9 cellular contexts compared by ENCODE assay signal in the genomic region with DNA sequence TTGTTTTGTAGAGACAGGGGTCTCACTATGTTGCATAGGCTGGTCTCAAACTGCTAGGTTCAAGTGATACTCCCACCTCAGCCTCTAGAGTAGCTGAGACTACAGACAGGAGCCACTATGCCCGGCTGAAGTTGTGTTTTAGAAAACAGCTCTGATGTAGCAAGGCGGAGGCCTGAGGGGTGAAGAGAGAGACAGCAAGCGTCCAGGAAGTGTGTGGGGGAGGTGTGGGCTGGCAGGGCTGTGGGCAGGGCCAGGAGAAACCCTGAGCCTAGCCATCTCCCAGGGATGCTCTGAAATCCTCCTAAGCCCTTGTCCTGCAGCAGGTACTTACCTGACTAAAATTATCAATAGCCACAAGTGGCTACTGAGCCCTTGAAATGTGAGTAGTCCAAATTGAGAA. TPM values are rescaled to one million over a fixed set of nuclear protein-coding genes. Genes with fewer than 3 reads are reported as not detected.
DNase-seq lines count a peak whose midpoint lies in the region; ATAC-seq, FAIRE-seq and TF ChIP-seq lines count a peak whose summit lies in the region.
"Had no signal": no experiment of that assay in that cellular context is flagged by ENCODE, and none has a peak within 500 bp of the region (broad histone marks: within the 10 kb centered on the region; RNA-seq: fewer than 3 reads in every experiment).

No MANE protein-coding gene starts in this region.

- H3K4me2 ChIP-seq in K562 (ENCODE audit: insufficient read depth, low read length) = no peak overlapping the region

- TF ChIP-seq POLR2A in K562 (conservative IDR thresholded peaks at IDR 0.05) (no peak), thyroid gland (IDR thresholded peaks at IDR 0.05) (no peak)

- H3K27ac ChIP-seq in Panc1 (ENCODE audit: low read length) = peak overlapping the region; percentile 78
- H3K27ac ChIP-seq in K562 (ENCODE audit: extremely low read depth, low read depth, low read length) = no peak overlapping the region
- H3K27ac ChIP-seq in thyroid gland = no peak overlapping the region

- H3K27me3 ChIP-seq in Panc1 (ENCODE audit: control insufficient read depth, insufficient read depth, low read length) = no peaks in the 10 kb centered on the region
- no peaks in the 10 kb centered on the region for H3K27me3 ChIP-seq in K562 (ENCODE audit: control insufficient read depth in 2 of 2, insufficient read depth in 2 of 2, low read length in 2 of 2)
- no peaks in the 10 kb centered on the region for H3K27me3 ChIP-seq in thyroid gland

- no peak overlapping the region for H3K4me3 ChIP-seq in Panc1 (ENCODE audit: low read depth in 2 of 2, low read length in 2 of 2)
- no peak overlapping the region for H3K4me3 ChIP-seq in K562
- no peak overlapping the region for H3K4me3 ChIP-seq in thyroid gland (replicated peaks in 1 of 3)

- H3K4me1 ChIP-seq in Panc1 (ENCODE audit: control insufficient read depth, insufficient read depth, low read length) (peaks cover 47% of the 10 kb centered on the region), K562 (replicated peaks in 1 of 2; ENCODE audit: control insufficient read depth in 2 of 2, insufficient read depth in 2 of 2, low read length in 2 of 2) (peaks cover 20 to 22% of the 10 kb centered on the region in 2 experiments), thyroid gland (peaks cover 0 to under 1% of the 10 kb centered on the region in 2 donors)

- H3K9ac ChIP-seq in K562 (ENCODE audit: insufficient read depth in 1 of 2, low read depth in 2 of 2, low read length in 2 of 2) = peak overlapping the region in 1 of 2 experiments; percentile 61; a peak in 1 of 4 replicates

- no peaks in the 10 kb centered on the region for H3K36me3 ChIP-seq in Panc1 (ENCODE audit: control insufficient read depth, insufficient read depth, low read length)
- H3K36me3 ChIP-seq in K562 (ENCODE audit: control insufficient read depth, insufficient read depth, low read length) = no peaks in the 10 kb centered on the region
- H3K36me3 ChIP-seq in thyroid gland = no peaks in the 10 kb centered on the region

- DNase-seq in activated gamma-delta T cell treated with Interleukin-2 at 50 U/mL for 16 hours (peak; percentile 56), activated gamma-delta T cell (lab: John Stamatoyannopoulos, UW) (no peak), Panc1 (ENCODE audit: low read depth, low spot score) (no peak), K562 (ENCODE audit: extremely low read depth in 1 of 4, low spot score in 3 of 4) (no peak), hepatic stellate cell (ENCODE audit: low spot score) (no peak), thyroid gland (no peak)
- peak; percentile 33 for DNase-seq in stimulated activated CD8-positive, alpha-beta memory T cell treated with anti-CD3 and anti-CD28 coated beads, Interleukin-4, amount 100 ng/mL, for 48 hours
- DNase-seq in NK-92 treated with Interleukin-12 subunit alpha and Interleukin-12 subunit beta, amount 100 ng/mL, for 24 hours (lab: John Stamatoyannopoulos, UW) = no peak

- H4K20me1 ChIP-seq in K562 (replicated peaks; ENCODE audit: control insufficient read depth, insufficient read depth, low read length) = no peaks in the 10 kb centered on the region

- H3K79me2 ChIP-seq in K562 (ENCODE audit: control insufficient read depth, insufficient read depth, low read length) = no peaks in the 10 kb centered on the region

- no peak for FAIRE-seq in K562 (lab: Jason Lieb, UNC)
- FAIRE-seq: endothelial cell of umbilical vein had no signal

- no peak for TF ChIP-seq RAD21 in K562 (CRISPR knock-in tag; conservative IDR thresholded peaks at IDR 0.05 in 1 of 2, IDR thresholded peaks at IDR 0.05 in 1 of 2)

- in situ Hi-C loops in Panc1 (cut with HindIII; ENCODE audit: low pct_unique_long_range_greater_than_20kb, low sequenced_read_pairs) (no loop called here), K562 (cut with MboI) (loop anchor here (5.0 kb wide), 2 partner anchors 56 to 106 kb away; no protein-coding TSS in a partner anchor)

- H3K9me3 ChIP-seq in Panc1 (ENCODE audit: control insufficient read depth, insufficient read depth, low read depth, low read length) (no peaks in the 10 kb centered on the region), K562 (replicated peaks; ENCODE audit: control insufficient read depth, insufficient read depth, low read depth, low read length) (no peaks in the 10 kb centered on the region), thyroid gland (no peaks in the 10 kb centered on the region)

- 38% methylated on average over 3 of the region's 3 CpGs for WGBS in K562 (ENCODE audit: insufficient coverage, low coverage, missing lambda C conversion rate)
- 79 to 95% methylated on average over 3 of the region's 3 CpGs for WGBS in thyroid gland, 2 donors

- no TSS peak for BruUV-seq in Panc1 (replicated peaks; lab: Mats Ljungman, UMichigan)
- BruUV-seq in K562 (replicated peaks; lab: Mats Ljungman, UMichigan) = no TSS peak

- ATAC-seq in Panc1 (peak; percentile 57), K562 (peak; percentile 15; the same call in 1 of the 3 replicates)

- TF ChIP-seq CTCF in Panc1 (IDR thresholded peaks at IDR 0.05) (no peak), K562 (IDR thresholded peaks at IDR 0.05 in 2 of 3, conservative IDR thresholded peaks at IDR 0.05 in 1 of 3; ENCODE audit: insufficient read depth in 2 of 3, low read depth in 1 of 3, low read length in 3 of 3) (no peak), thyroid gland (IDR thresholded peaks at IDR 0.05) (no peak)

- no peak for TF ChIP-seq EP300 in K562 (IDR thresholded peaks at IDR 0.05; ENCODE audit: low read length)

- intact Hi-C loops in Panc1 (cut with micrococcal nuclease; ENCODE audit: unreplicated experiment) = loop anchor here (5.0 kb wide), 1 partner anchor 41 kb away; no protein-coding TSS in a partner anchor
- intact Hi-C loops in K562 (cut with micrococcal nuclease) = no loop called here
- intact Hi-C loops in thyroid gland (cut with DNase I) = loop anchor here (5.0 kb wide), 1 partner anchor 56 kb away; no protein-coding TSS in a partner anchor

- POLR2A ChIA-PET in Panc1 (lab: Charles Lee) (no interaction called here), K562 (lab: Yijun Ruan, JAX) (interaction anchor here (0.6 kb wide), 1 partner anchor 27 kb away, joined by 3 read pairs; no protein-coding TSS in a partner anchor)

- 0 out of 2 replicates have a peak overlapping the region, but pooled peaks have one; percentile 25 for H2AFZ ChIP-seq in K562 (ENCODE audit: low read depth, low read length)

- CTCF ChIA-PET in Panc1 (lab: Charles Lee) (interaction anchor here (0.5 to 1.3 kb wide), 3 partner anchors 29 to 108 kb away, joined by 4 to 7 read pairs (median 5); no protein-coding TSS in a partner anchor), K562 (lab: Yijun Ruan, JAX; ENCODE audit: low intra/inter-chr PET ratio) (interaction anchor here (3.3 kb wide), 2 partner anchors 55 to 102 kb away, joined by 24 to 49 read pairs; no protein-coding TSS in a partner anchor)

- no peaks in the 10 kb centered on the region for H3K9me1 ChIP-seq in K562 (ENCODE audit: control insufficient read depth, insufficient read depth, low read length)

RNA-seq across cellular contexts. Expression of a gene that starts 16.1 kb away (rescaled TPM):
- total RNA-seq in Panc1 (2021; ENCODE audit: unreplicated experiment) = 2,945 TPM
- polyA plus RNA-seq in Panc1 (2012; ENCODE audit: insufficient read length) = 2,908 TPM
- total RNA-seq in K562 (2011; cell fraction: chromatin; rRNA removed; ENCODE audit: low replicate concordance) = 368 and 416 TPM in 2 replicates
- total RNA-seq in K562 (2011; cell fraction: nucleolus; rRNA removed) = 577 and 735 TPM in 2 replicates
- 828 and 1,575 TPM in 2 replicates for total RNA-seq in K562 (2011; cell fraction: nucleoplasm; rRNA removed)
- 2,700 and 3,102 TPM in 2 replicates for total RNA-seq in K562 (2014; rRNA removed)
- total RNA-seq in K562 (2014; rRNA removed; fragmentation: Illumina TruSeq; extraction: Trizol) = 3,530 and 3,738 TPM in 2 replicates
- total RNA-seq in K562 (2015; rRNA removed; fragmentation: Illumina TruSeq; extraction: Trizol) = 3,411 and 3,679 TPM in 2 replicates
- total RNA-seq in K562 (2021) = 3,592 and 3,622 TPM in 2 replicates
- polyA plus RNA-seq in K562 (2011; rRNA removed) = 3,472 and 4,261 TPM in 2 replicates
- polyA plus RNA-seq in K562 (2011; cell fraction: cytosol; rRNA removed) = 3,466 and 4,968 TPM in 2 replicates
- polyA plus RNA-seq in K562 (2011; cell fraction: nucleus; rRNA removed) = 1,428 and 2,203 TPM in 2 replicates
- 4,980 and 5,479 TPM in 2 replicates for polyA plus RNA-seq in K562 (2012)
- polyA plus RNA-seq in K562 (2014; fragmentation: Illumina TruSeq; extraction: Trizol) = 4,042 and 4,231 TPM in 2 replicates
- 1,000 to 10,000 TPM; 5,693 to 5,771 TPM for polyA plus RNA-seq in K562 (2014; fragmentation: Nextera tagmentation; extraction: Ambion mirVana)
- 3,097 and 3,731 TPM in 2 replicates for polyA plus RNA-seq in K562 (2014; rRNA removed)
- polyA minus RNA-seq in K562 (2011; rRNA and poly(A)+ RNA removed) = 1,903 and 2,025 TPM in 2 replicates
- 774 and 918 TPM in 2 replicates for polyA minus RNA-seq in K562 (2011; cell fraction: cytosol; rRNA and poly(A)+ RNA removed)
- 197 and 395 TPM in 2 replicates for polyA minus RNA-seq in K562 (2011; cell fraction: nucleus; rRNA and poly(A)+ RNA removed)
- total RNA-seq in thyroid gland = 1,000 to 10,000 TPM; 1,039 to 1,811 (median 1,104) TPM

RNA-seq across cellular contexts. Expression of a gene that starts 31.8 kb away (rescaled TPM):
- 219 TPM for total RNA-seq in Panc1 (2021; ENCODE audit: unreplicated experiment)
- polyA plus RNA-seq in Panc1 (2012; ENCODE audit: insufficient read length) = 236 TPM
- total RNA-seq in K562 (2011; cell fraction: chromatin; rRNA removed; ENCODE audit: low replicate concordance) = 58.4 and 169 TPM in 2 replicates
- 93.3 and 107 TPM in 2 replicates for total RNA-seq in K562 (2011; cell fraction: nucleolus; rRNA removed)
- total RNA-seq in K562 (2011; cell fraction: nucleoplasm; rRNA removed) = 70.8 and 73.7 TPM in 2 replicates
- total RNA-seq in K562 (2014; rRNA removed) = 21.8 and 27.6 TPM in 2 replicates
- total RNA-seq in K562 (2014; rRNA removed; fragmentation: Illumina TruSeq; extraction: Trizol) = 22.9 and 28.5 TPM in 2 replicates
- total RNA-seq in K562 (2015; rRNA removed; fragmentation: Illumina TruSeq; extraction: Trizol) = 41.7 and 43.5 TPM in 2 replicates
- total RNA-seq in K562 (2021) = 43.6 and 45.4 TPM in 2 replicates
- 26.2 and 30.8 TPM in 2 replicates for polyA plus RNA-seq in K562 (2011; rRNA removed)
- 28.6 and 44.2 TPM in 2 replicates for polyA plus RNA-seq in K562 (2011; cell fraction: cytosol; rRNA removed)
- 30.8 and 44.9 TPM in 2 replicates for polyA plus RNA-seq in K562 (2011; cell fraction: nucleus; rRNA removed)
- 33.4 and 35.1 TPM in 2 replicates for polyA plus RNA-seq in K562 (2012)
- polyA plus RNA-seq in K562 (2014; fragmentation: Illumina TruSeq; extraction: Trizol) = 35.6 and 38.4 TPM in 2 replicates
- 10 to 100 TPM in 1 of 2 experiments, 1 to 10 TPM in 1; 6.6 to 13.1 TPM for polyA plus RNA-seq in K562 (2014; fragmentation: Nextera tagmentation; extraction: Ambion mirVana)
- 24.2 and 30.6 TPM in 2 replicates for polyA plus RNA-seq in K562 (2014; rRNA removed)
- polyA minus RNA-seq in K562 (2011; rRNA and poly(A)+ RNA removed) = 80.3 and 121 TPM in 2 replicates
- polyA minus RNA-seq in K562 (2011; cell fraction: cytosol; rRNA and poly(A)+ RNA removed) = 31.7 and 45.7 TPM in 2 replicates
- polyA minus RNA-seq in K562 (2011; cell fraction: nucleus; rRNA and poly(A)+ RNA removed) = 63.5 and 65.3 TPM in 2 replicates
- total RNA-seq in thyroid gland = 10 to 100 TPM; 15.7 to 44.7 (median 27.7) TPM

RNA-seq across cellular contexts. Expression of a gene that starts 49.8 kb away (rescaled TPM):
- 10.9 TPM for total RNA-seq in Panc1 (2021; ENCODE audit: unreplicated experiment)
- polyA plus RNA-seq in Panc1 (2012; ENCODE audit: insufficient read length) = 18.9 TPM
- not detected in 2 replicates for total RNA-seq in K562 (2011; cell fraction: chromatin; rRNA removed; ENCODE audit: low replicate concordance)
- total RNA-seq in K562 (2011; cell fraction: nucleolus; rRNA removed) = not detected in 2 replicates
- total RNA-seq in K562 (2011; cell fraction: nucleoplasm; rRNA removed) = not detected in 2 replicates
- total RNA-seq in K562 (2014; rRNA removed) = not detected in 2 replicates
- total RNA-seq in K562 (2014; rRNA removed; fragmentation: Illumina TruSeq; extraction: Trizol) = not detected in 2 replicates
- not detected in 2 replicates for total RNA-seq in K562 (2015; rRNA removed; fragmentation: Illumina TruSeq; extraction: Trizol)
- not detected in 2 replicates for total RNA-seq in K562 (2021)
- not detected in 2 replicates for polyA plus RNA-seq in K562 (2011; rRNA removed)
- polyA plus RNA-seq in K562 (2011; cell fraction: cytosol; rRNA removed) = not detected in 2 replicates
- not detected in 2 replicates for polyA plus RNA-seq in K562 (2011; cell fraction: nucleus; rRNA removed)
- polyA plus RNA-seq in K562 (2012) = 0.05 and 0.10 TPM in 2 replicates
- polyA plus RNA-seq in K562 (2014; fragmentation: Illumina TruSeq; extraction: Trizol) = not detected in 2 replicates
- not detected for polyA plus RNA-seq in K562 (2014; fragmentation: Nextera tagmentation; extraction: Ambion mirVana)
- polyA plus RNA-seq in K562 (2014; rRNA removed) = not detected in 2 replicates
- not detected in 2 replicates for polyA minus RNA-seq in K562 (2011; rRNA and poly(A)+ RNA removed)
- polyA minus RNA-seq in K562 (2011; cell fraction: cytosol; rRNA and poly(A)+ RNA removed) = 1.5 TPM in 1 of 2 replicates, not detected in the other
- polyA minus RNA-seq in K562 (2011; cell fraction: nucleus; rRNA and poly(A)+ RNA removed) = not detected in 2 replicates
- total RNA-seq in thyroid gland = 1 to 10 TPM; 1.1 to 3.6 (median 1.9) TPM

Comparison
In these comparisons a context has a peak if more than half of its experiments do, and no peak if none do; other contexts are left out.
1. DNase-seq: peak in activated gamma-delta T cell treated with Interleukin-2 at 50 U/mL for 16 hours (single experiment) and stimulated activated CD8-positive, alpha-beta memory T cell treated with anti-CD3 and anti-CD28 coated beads, Interleukin-4, amount 100 ng/mL, for 48 hours (single experiment); none in activated gamma-delta T cell (single experiment), Panc1 (single experiment), K562 (0 of 4), hepatic stellate cell (single experiment), NK-92 treated with Interleukin-12 subunit alpha and Interleukin-12 subunit beta, amount 100 ng/mL, for 24 hours (single experiment) and thyroid gland (0 of 2).